Comparison of ENCODE assay signal across 14 cellular contexts in the genomic region with DNA sequence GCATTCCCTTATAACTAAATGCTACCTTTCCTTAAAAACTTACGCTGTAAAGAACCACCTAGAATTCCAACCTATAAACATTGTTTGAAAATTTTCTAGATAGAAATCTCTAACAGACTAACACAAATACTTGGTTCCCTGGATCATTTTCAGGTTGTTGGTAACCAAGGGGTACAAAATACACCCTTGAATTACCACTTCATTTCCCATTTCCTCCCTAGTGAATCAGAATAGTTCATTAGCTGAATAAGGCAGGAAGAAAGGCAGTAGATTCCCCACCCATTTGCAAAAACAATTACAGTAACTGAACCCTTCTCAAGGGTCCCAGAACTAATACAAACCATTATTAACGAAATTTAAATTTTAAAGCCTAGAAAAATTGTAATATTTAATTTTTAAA. TPM values are rescaled to one million over a fixed set of nuclear protein-coding genes. Genes with fewer than 3 reads are reported as not detected.
DNase-seq lines count a peak whose midpoint lies in the region; ATAC-seq and TF ChIP-seq lines count a peak whose summit lies in the region.
"Had no signal": no experiment of that assay in that cellular context is flagged by ENCODE, and none has a peak within 500 bp of the region (broad histone marks: within the 10 kb centered on the region; RNA-seq: fewer than 3 reads in every experiment).

No MANE protein-coding gene starts in this region.

- TF ChIP-seq CTCF in OCI-LY3 (IDR thresholded peaks at IDR 0.05; ENCODE audit: low read depth, low read length) (no peak), endodermal cell (conservative IDR thresholded peaks at IDR 0.05) (no peak)

- H3K27me3 ChIP-seq in OCI-LY3 (ENCODE audit: low read depth, low read length) (no peaks in the 10 kb centered on the region), endodermal cell (ENCODE audit: control insufficient read depth, insufficient read depth, low read length, poor library complexity, severe bottlenecking) (no peaks in the 10 kb centered on the region), subcutaneous abdominal adipose tissue (ENCODE audit: control insufficient read depth in 5 of 5, insufficient read depth in 4 of 5, low read length in 5 of 5) (no peaks in the 10 kb centered on the region)
- H3K27me3 ChIP-seq: pancreas, tibial nerve had no signal

- H3K9ac ChIP-seq in OCI-LY3 (ENCODE audit: low read length): peak overlapping the region; percentile 91; the same call in 1 of the 2 replicates
- H3K9ac ChIP-seq in endodermal cell (ENCODE audit: extremely low read depth, low read length, poor library complexity, severe bottlenecking): no peak overlapping the region
- H3K9ac ChIP-seq in subcutaneous abdominal adipose tissue (ENCODE audit: low read length in 5 of 5): peak overlapping the region in 1 of 5 donors; percentile 17

- H3K4me3 ChIP-seq in OCI-LY3 (ENCODE audit: low read length): peak overlapping the region; percentile 78
- peak overlapping the region; percentile 90 for H3K4me3 ChIP-seq in endodermal cell (ENCODE audit: low read length)
- H3K4me3 ChIP-seq in subcutaneous abdominal adipose tissue (ENCODE audit: low read depth in 1 of 5, low read length in 5 of 5): peak overlapping the region in 1 of 5 donors; percentile 12
- H3K4me3 ChIP-seq: pancreas, tibial nerve had no signal

- no peaks in the 10 kb centered on the region for H3K9me3 Mint-ChIP-seq in activated naive CD8-positive, alpha-beta T cell (ENCODE audit: low read depth)
- H3K9me3 Mint-ChIP-seq in activated naive CD8-positive, alpha-beta T cell treated with anti-CD3 and anti-CD28 coated beads for 36 hours: no peaks in the 10 kb centered on the region
- H3K9me3 Mint-ChIP-seq in endodermal cell: no peaks in the 10 kb centered on the region

- no peaks in the 10 kb centered on the region for H3K27me3 Mint-ChIP-seq in activated naive CD8-positive, alpha-beta T cell
- no peaks in the 10 kb centered on the region for H3K27me3 Mint-ChIP-seq in activated naive CD8-positive, alpha-beta T cell treated with anti-CD3 and anti-CD28 coated beads for 36 hours
- no peaks in the 10 kb centered on the region for H3K27me3 Mint-ChIP-seq in endodermal cell (ENCODE audit: insufficient read depth)

- no peak overlapping the region for H2AFZ ChIP-seq in OCI-LY3 (ENCODE audit: low read depth, low read length)

- WGBS in endodermal cell (ENCODE audit: insufficient coverage in 1 of 2, insufficient read length in 1 of 2), 2 experiments: 95 to 100% methylated on average over 1 of the region's 2 CpGs

- DNase-seq in activated naive CD8-positive, alpha-beta T cell treated with anti-CD3 and anti-CD28 coated beads for 36 hours: no peak
- no peak for DNase-seq in endodermal cell
- no peak for DNase-seq in NCI-H1105 (lab: John Stamatoyannopoulos, UW)
- no peak for DNase-seq in activated CD4-positive, alpha-beta T cell treated with anti-CD3 and anti-CD28 coated beads for 4 hours
- DNase-seq: GOT3, mesendoderm, NCI-H1694 treated with DMSO at 0.1 percent for 48 hours, pancreas, SIG-M5 had no signal

- H3K4me3 Mint-ChIP-seq in activated naive CD8-positive, alpha-beta T cell: peak overlapping the region; percentile 38
- no peak overlapping the region for H3K4me3 Mint-ChIP-seq in activated naive CD8-positive, alpha-beta T cell treated with anti-CD3 and anti-CD28 coated beads for 36 hours
- H3K4me3 Mint-ChIP-seq in endodermal cell: no peak overlapping the region

- H3K36me3 Mint-ChIP-seq in activated naive CD8-positive, alpha-beta T cell: peaks cover 2% of the 10 kb centered on the region
- peaks cover 45% of the 10 kb centered on the region for H3K36me3 Mint-ChIP-seq in activated naive CD8-positive, alpha-beta T cell treated with anti-CD3 and anti-CD28 coated beads for 36 hours
- peaks cover 8% of the 10 kb centered on the region for H3K36me3 Mint-ChIP-seq in endodermal cell (ENCODE audit: low read depth)

- H3K4me2 ChIP-seq in OCI-LY3 (ENCODE audit: low read length): peak overlapping the region; percentile 83

- H3K79me2 ChIP-seq in OCI-LY3 (ENCODE audit: low read length): peaks cover 100% of the 10 kb centered on the region

- peak overlapping the region; percentile 19 for H3K27ac Mint-ChIP-seq in activated naive CD8-positive, alpha-beta T cell
- no peak overlapping the region for H3K27ac Mint-ChIP-seq in activated naive CD8-positive, alpha-beta T cell treated with anti-CD3 and anti-CD28 coated beads for 36 hours
- H3K27ac Mint-ChIP-seq in endodermal cell: no peak overlapping the region

- H3K27ac ChIP-seq in OCI-LY3 (ENCODE audit: low read length) (no peak overlapping the region), endodermal cell (ENCODE audit: low read depth, low read length) (no peak overlapping the region), subcutaneous abdominal adipose tissue (ENCODE audit: low read depth, low read length) (peak overlapping the region; percentile 15)
- H3K27ac ChIP-seq: pancreas had no signal

- peaks cover 73% of the 10 kb centered on the region for H3K4me1 Mint-ChIP-seq in activated naive CD8-positive, alpha-beta T cell (ENCODE audit: low read depth)
- H3K4me1 Mint-ChIP-seq in activated naive CD8-positive, alpha-beta T cell treated with anti-CD3 and anti-CD28 coated beads for 36 hours: peaks cover 64% of the 10 kb centered on the region
- H3K4me1 Mint-ChIP-seq in endodermal cell: peaks cover 50% of the 10 kb centered on the region

- H3K36me3 ChIP-seq in OCI-LY3 (replicated peaks; ENCODE audit: low read depth, low read length) (peaks cover 62% of the 10 kb centered on the region), endodermal cell (ENCODE audit: control insufficient read depth, insufficient read depth, low read length) (peaks cover 65% of the 10 kb centered on the region), subcutaneous abdominal adipose tissue (ENCODE audit: control insufficient read depth in 5 of 5, insufficient read depth in 5 of 5, low read length in 5 of 5) (no peaks in the 10 kb centered on the region)
- H3K36me3 ChIP-seq: pancreas, tibial nerve had no signal

- ATAC-seq in GM19455 (IDR thresholded peaks at IDR 0.05; ENCODE audit: unreplicated experiment): no peak
- ATAC-seq: pancreas had no signal

- peaks cover 82% of the 10 kb centered on the region for H4K20me1 ChIP-seq in OCI-LY3 (ENCODE audit: insufficient read depth, low read length)

- H3K9me3 ChIP-seq in OCI-LY3 (ENCODE audit: insufficient read depth, low read length) (no peaks in the 10 kb centered on the region), endodermal cell (ENCODE audit: control insufficient read depth, low read length) (no peaks in the 10 kb centered on the region), subcutaneous abdominal adipose tissue (ENCODE audit: control insufficient read depth in 5 of 5, low read length in 5 of 5) (no peaks in the 10 kb centered on the region)
- H3K9me3 ChIP-seq: pancreas, tibial nerve had no signal

- H3K4me1 ChIP-seq in OCI-LY3 (ENCODE audit: low read length) (peaks cover 75% of the 10 kb centered on the region), endodermal cell (ENCODE audit: control insufficient read depth, insufficient read depth, low read length) (no peaks in the 10 kb centered on the region), subcutaneous abdominal adipose tissue (ENCODE audit: control insufficient read depth in 5 of 5, insufficient read depth in 5 of 5, low read length in 5 of 5) (peaks cover 3 to 51% (median 37%) of the 10 kb centered on the region in 5 donors)

RNA-seq across cellular contexts. Expression of a gene that starts 5.5 kb away (rescaled TPM):
- 10 to 100 TPM; 66.9 to 68.5 TPM for total RNA-seq in activated naive CD8-positive, alpha-beta T cell treated with anti-CD3 and anti-CD28 coated beads for 36 hours
- 10 to 100 TPM; 60.1 to 68.4 TPM for total RNA-seq in endodermal cell
- polyA plus RNA-seq in endodermal cell (2013, experiment 1 of 2): 80.9 TPM
- polyA plus RNA-seq in endodermal cell (2013, experiment 2 of 2): 75.9 TPM
